In the genomic region with DNA sequence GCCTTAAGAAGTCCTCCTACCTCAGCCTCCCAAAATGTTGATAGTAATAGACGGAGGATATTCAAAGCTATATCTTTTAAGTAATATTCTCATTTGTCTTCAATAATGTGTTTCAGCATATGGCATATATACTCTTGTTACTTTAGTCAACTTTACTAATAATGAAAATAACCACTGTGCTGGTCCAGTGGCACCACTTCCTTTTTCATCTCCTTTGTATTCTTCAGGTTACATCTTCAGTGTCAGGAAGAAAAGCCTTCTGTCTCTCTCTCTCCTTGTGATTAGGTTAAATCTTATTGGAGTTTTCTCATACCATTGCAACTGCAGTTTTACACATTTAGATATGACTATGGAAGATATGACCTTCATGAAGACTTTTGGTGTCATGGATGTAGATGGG, we compare ENCODE assay signal across 13 cellular contexts.
DNase-seq lines count a peak whose midpoint lies in the region; ATAC-seq lines count a peak whose summit lies in the region.
"Had no signal": no experiment of that assay in that cellular context is flagged by ENCODE, and none has a peak within 500 bp of the region (broad histone marks: within the 10 kb centered on the region; RNA-seq: fewer than 3 reads in every experiment).

No MANE protein-coding gene starts in this region.

- peak overlapping the region; percentile 90 for H3K27ac Mint-ChIP-seq in activated naive CD4-positive, alpha-beta T cell treated with anti-CD3 and anti-CD28 coated beads, Interleukin-2, amount 50 U/mL, for 24 hours
- peak overlapping the region; percentile 93 for H3K27ac Mint-ChIP-seq in stimulated activated effector memory CD8-positive, alpha-beta T cell treated with anti-CD3 and anti-CD28 coated beads, Interleukin-12 subunit alpha, Interleukin-12 subunit beta, amount 100 ng/mL, for 72 hours

- ATAC-seq in GM21528 (IDR thresholded peaks at IDR 0.05; ENCODE audit: low FRiP score, unreplicated experiment) (peak; percentile 75), HG03354 (IDR thresholded peaks at IDR 0.05; ENCODE audit: poor library complexity, severe bottlenecking, unreplicated experiment) (peak; percentile 54)
- no peak for ATAC-seq in stimulated activated effector memory CD8-positive, alpha-beta T cell treated with anti-CD3 and anti-CD28 coated beads, Interleukin-12 subunit alpha, Interleukin-12 subunit beta, amount 100 ng/mL, for 72 hours
- ATAC-seq: foreskin keratinocyte had no signal

- H3K9me3 Mint-ChIP-seq in activated naive CD4-positive, alpha-beta T cell treated with anti-CD3 and anti-CD28 coated beads, Interleukin-2, amount 50 U/mL, for 24 hours, result no peaks in the 10 kb centered on the region
- no peaks in the 10 kb centered on the region for H3K9me3 Mint-ChIP-seq in stimulated activated effector memory CD8-positive, alpha-beta T cell treated with anti-CD3 and anti-CD28 coated beads, Interleukin-12 subunit alpha, Interleukin-12 subunit beta, amount 100 ng/mL, for 72 hours

- no peak overlapping the region for H3K4me3 Mint-ChIP-seq in activated naive CD4-positive, alpha-beta T cell treated with anti-CD3 and anti-CD28 coated beads, Interleukin-2, amount 50 U/mL, for 24 hours
- no peak overlapping the region for H3K4me3 Mint-ChIP-seq in stimulated activated effector memory CD8-positive, alpha-beta T cell treated with anti-CD3 and anti-CD28 coated beads, Interleukin-12 subunit alpha, Interleukin-12 subunit beta, amount 100 ng/mL, for 72 hours

- H3K4me1 Mint-ChIP-seq in activated naive CD4-positive, alpha-beta T cell treated with anti-CD3 and anti-CD28 coated beads, Interleukin-2, amount 50 U/mL, for 24 hours, result peaks cover 75% of the 10 kb centered on the region
- H3K4me1 Mint-ChIP-seq in stimulated activated effector memory CD8-positive, alpha-beta T cell treated with anti-CD3 and anti-CD28 coated beads, Interleukin-12 subunit alpha, Interleukin-12 subunit beta, amount 100 ng/mL, for 72 hours, result peaks cover 57% of the 10 kb centered on the region

- H3K27me3 Mint-ChIP-seq in activated naive CD4-positive, alpha-beta T cell treated with anti-CD3 and anti-CD28 coated beads, Interleukin-2, amount 50 U/mL, for 24 hours, result no peaks in the 10 kb centered on the region

- H3K36me3 Mint-ChIP-seq in activated naive CD4-positive, alpha-beta T cell treated with anti-CD3 and anti-CD28 coated beads, Interleukin-2, amount 50 U/mL, for 24 hours, result peaks cover 13% of the 10 kb centered on the region
- H3K36me3 Mint-ChIP-seq in stimulated activated effector memory CD8-positive, alpha-beta T cell treated with anti-CD3 and anti-CD28 coated beads, Interleukin-12 subunit alpha, Interleukin-12 subunit beta, amount 100 ng/mL, for 72 hours, result peaks cover 6% of the 10 kb centered on the region

- DNase-seq in activated naive CD4-positive, alpha-beta T cell treated with anti-CD3 and anti-CD28 coated beads, Interleukin-2, amount 50 U/mL, for 16 hours, result no peak
- no peak for DNase-seq in stimulated activated effector memory CD8-positive, alpha-beta T cell treated with anti-CD3 and anti-CD28 coated beads, Interleukin-12 subunit alpha, Interleukin-12 subunit beta, amount 100 ng/mL, for 72 hours (ENCODE audit: low spot score in 2 of 2)
- DNase-seq in cerebellar cortex (ENCODE audit: low spot score) (no peak), NOMO-1 treated with dmso at 0.1 percent for 144 hours (lab: John Stamatoyannopoulos, UW; ENCODE audit: unreplicated experiment) (no peak), SIG-M5 treated with dmso at 0.1 percent for 504 hours (lab: John Stamatoyannopoulos, UW; ENCODE audit: unreplicated experiment) (no peak)
- DNase-seq: DMS79 treated with DMSO at 0.1 percent for 48 hours, dorsolateral prefrontal cortex, foreskin keratinocyte, NCI-H2171 treated with DMSO at 0.1 percent for 48 hours, T-helper 9 cell had no signal
